ENCODE assay signal across 8 cellular contexts in genomic region chr6:22621028-22621427, GRCh38. TPM values are rescaled to one million over a fixed set of nuclear protein-coding genes. Genes with fewer than 3 reads are reported as not detected.
"Had no signal": no experiment of that assay in that cellular context is flagged by ENCODE, and none has a peak within 500 bp of the region (broad histone marks: within the 10 kb centered on the region; RNA-seq: fewer than 3 reads in every experiment).

No MANE protein-coding gene starts in this region.

- H3K4me1 Mint-ChIP-seq: IgD-negative memory B cell had no signal

- H3K36me3 Mint-ChIP-seq: IgD-negative memory B cell had no signal

- H3K4me3 ChIP-seq: GM23338 had no signal

- H3K4me3 Mint-ChIP-seq: GM23338, H9, IgD-negative memory B cell had no signal

- ATAC-seq: GM23338, HepG2 had no signal

- H3K4me2 ChIP-seq: GM23338 had no signal

- H2AFZ ChIP-seq: GM23338 had no signal

- H3K27me3 Mint-ChIP-seq: IgD-negative memory B cell had no signal

- DNase-seq: H9, HCEC 1CT had no signal

- H3K27ac ChIP-seq: HL-60 had no signal

- H3K27ac Mint-ChIP-seq: GM23338, IgD-negative memory B cell had no signal

RNA-seq across cellular contexts. Expression of gene HDGFL1, which starts 51.7 kb away (rescaled TPM):
- total RNA-seq: GM23338, H1, H9, HepG2, HT1080 had no signal
- polyA plus RNA-seq: GM23338, H1, HepG2, IgD-negative memory B cell had no signal
